ENCODE assay signal across 33 cellular contexts in genomic region chr21:15853126-15853525, GRCh38.
"Had no signal": no experiment of that assay in that cellular context is flagged by ENCODE, and none has a peak within 500 bp of the region (broad histone marks: within the 10 kb centered on the region; RNA-seq: fewer than 3 reads in every experiment).

No MANE protein-coding gene starts in this region.

- DNase-seq: activated B cell treated with CpG ODN at 0.5 μM for 24 hours; activated CD4-positive, alpha-beta memory T cell treated with anti-CD3 and anti-CD28 coated beads for 36 hours; activated CD4-positive, alpha-beta T cell treated with anti-CD3 and anti-CD28 coated beads for 4 hours; activated CD4-positive, alpha-beta T cell treated with anti-CD3 and anti-CD28 coated beads, Interleukin-2, amount 10 ng/mL, durations not matched to agents 24 days and 14 days; activated CD4-positive, alpha-beta T cell treated with anti-CD3 and anti-CD28 coated beads, Interleukin-2, amount 50 U/mL, for 1 hour; activated CD4-positive, alpha-beta T cell treated with anti-CD3 and anti-CD28 coated beads, Interleukin-2, amount 50 U/mL, for 4 hours; activated CD4-positive, CD25-positive, alpha-beta regulatory T cell treated with anti-CD3 and anti-CD28 coated beads, Interleukin-2, amount 50 U/mL, for 72 hours; activated CD8-positive, alpha-beta memory T cell treated with anti-CD3 and anti-CD28 coated beads, Interleukin-2, amount 50 U/mL, for 4 hours; activated CD8-positive, alpha-beta T cell treated with anti-CD3 and anti-CD28 coated beads for 36 hours; activated effector memory CD4-positive, alpha-beta T cell treated with anti-CD3 and anti-CD28 coated beads, Interleukin-2, amount 50 U/mL, for 16 hours; activated gamma-delta T cell treated with Interleukin-2 at 50 U/mL for 16 hours; activated naive CD4-positive, alpha-beta T cell; activated naive CD4-positive, alpha-beta T cell treated with anti-CD3 and anti-CD28 coated beads for 36 hours; activated naive CD4-positive, alpha-beta T cell treated with anti-CD3 and anti-CD28 coated beads, Interleukin-2, amount 50 U/mL, for 16 hours; activated naive CD8-positive, alpha-beta T cell treated with anti-CD3 and anti-CD28 coated beads for 36 hours; activated T-cell treated with anti-CD3 and anti-CD28 coated beads for 4 hours; activated T-cell treated with anti-CD3 and anti-CD28 coated beads, Interleukin-2, amount 50 U/mL, for 1 hour; activated T-cell treated with anti-CD3 and anti-CD28 coated beads, Interleukin-2, amount 50 U/mL, for 4 hours; activated T-cell treated with anti-CD3 and anti-CD28 coated beads, Interleukin-2, amount 50 U/mL, for 72 hours; adrenal gland; amniotic stem cell; aorta; central memory CD4-positive, alpha-beta T cell; T-helper 1 cell; T-helper 2 cell; T-helper 9 cell had no signal

- H3K27me3 Mint-ChIP-seq: activated B cell treated with CpG ODN at 0.5 μM for 24 hours; activated CD4-positive, alpha-beta memory T cell treated with anti-CD3 and anti-CD28 coated beads for 36 hours; activated CD4-positive, alpha-beta T cell treated with anti-CD3 and anti-CD28 coated beads, Interleukin-2, amount 10 ng/mL, durations not matched to agents 24 days and 14 days; activated CD8-positive, alpha-beta T cell treated with anti-CD3 and anti-CD28 coated beads for 36 hours; activated naive CD8-positive, alpha-beta T cell treated with anti-CD3 and anti-CD28 coated beads for 36 hours; activated T-helper 17 cell treated with anti-CD3 and anti-CD28 coated beads, Interleukin-2, amount 50 U/mL, for 72 hours; brain had no signal

- H3K27me3 ChIP-seq: adrenal gland had no signal

- H3K4me3 Mint-ChIP-seq: activated B cell treated with CpG ODN at 0.5 μM for 24 hours; activated CD4-positive, alpha-beta memory T cell treated with anti-CD3 and anti-CD28 coated beads for 36 hours; activated CD4-positive, alpha-beta T cell treated with anti-CD3 and anti-CD28 coated beads, Interleukin-2, amount 10 ng/mL, durations not matched to agents 24 days and 14 days; activated CD8-positive, alpha-beta T cell treated with anti-CD3 and anti-CD28 coated beads for 36 hours; activated naive CD4-positive, alpha-beta T cell treated with anti-CD3 and anti-CD28 coated beads for 36 hours; activated naive CD8-positive, alpha-beta T cell treated with anti-CD3 and anti-CD28 coated beads for 36 hours; activated T-cell treated with anti-CD3 and anti-CD28 coated beads, Interleukin-2, amount 50 U/mL, for 4 hours; activated T-cell treated with anti-CD3 and anti-CD28 coated beads, Interleukin-2, amount 50 U/mL, for 72 hours; activated T-helper 1 cell treated with anti-CD3 and anti-CD28 coated beads, Interleukin-12 subunit alpha, Interleukin-12 subunit beta, Interleukin-2, Interleukin-4 antibody, amounts not matched to agents 30 ng/mL and 10 ng/mL and 1 ng/mL, durations not matched to agents 14 hours and 24 hours and 36 hours; activated T-helper 17 cell treated with anti-CD3 and anti-CD28 coated beads, Interleukin-2, amount 50 U/mL, for 72 hours; brain; T-helper 1 cell treated with Interleukin-12 subunit alpha and Interleukin-12 subunit beta and Interleukin-4 antibody, amounts not matched to agents 30 μg/mL and 1 μg/mL, for 36 hours; T-helper 2 cell treated with Interferon-gamma antibody and Interleukin-4, amounts not matched to agents 5 μg/mL and 100 μg/mL, for 36 hours had no signal

- ATAC-seq: activated CD8-positive, alpha-beta T cell treated with anti-CD3 and anti-CD28 coated beads for 36 hours; activated naive CD4-positive, alpha-beta T cell treated with anti-CD3 and anti-CD28 coated beads, Interleukin-2, amount 50 U/mL, for 72 hours; activated T-cell treated with anti-CD3 and anti-CD28 coated beads, Interleukin-2, amount 50 U/mL, for 4 hours; activated T-cell treated with anti-CD3 and anti-CD28 coated beads, Interleukin-2, amount 50 U/mL, for 72 hours; activated T-helper 17 cell treated with anti-CD3 and anti-CD28 coated beads, Interleukin-2, amount 50 U/mL, for 72 hours had no signal

- H3K4me3 ChIP-seq: adrenal gland had no signal

- H3K4me1 Mint-ChIP-seq: activated B cell treated with CpG ODN at 0.5 μM for 24 hours had no signal

- H3K27ac ChIP-seq: adrenal gland, VCaP had no signal

- H3K36me3 ChIP-seq: adrenal gland had no signal

- H3K9me3 ChIP-seq: adrenal gland had no signal

- H3K27ac Mint-ChIP-seq: activated B cell treated with CpG ODN at 0.5 μM for 24 hours; activated CD4-positive, alpha-beta memory T cell treated with anti-CD3 and anti-CD28 coated beads for 36 hours; activated CD4-positive, alpha-beta T cell treated with anti-CD3 and anti-CD28 coated beads, Interleukin-2, amount 10 ng/mL, durations not matched to agents 24 days and 14 days; activated CD8-positive, alpha-beta T cell treated with anti-CD3 and anti-CD28 coated beads for 36 hours; activated naive CD4-positive, alpha-beta T cell treated with anti-CD3 and anti-CD28 coated beads for 36 hours; activated naive CD4-positive, alpha-beta T cell treated with anti-CD3 and anti-CD28 coated beads, Interleukin-2, amount 50 U/mL, for 72 hours; activated naive CD8-positive, alpha-beta T cell treated with anti-CD3 and anti-CD28 coated beads for 36 hours; activated T-cell treated with anti-CD3 and anti-CD28 coated beads, Interleukin-2, amount 50 U/mL, for 72 hours; activated T-helper 1 cell treated with anti-CD3 and anti-CD28 coated beads, Interleukin-12 subunit alpha, Interleukin-12 subunit beta, Interleukin-2, Interleukin-4 antibody, amounts not matched to agents 30 ng/mL and 10 ng/mL and 1 ng/mL, durations not matched to agents 14 hours and 24 hours and 36 hours; activated T-helper 17 cell treated with anti-CD3 and anti-CD28 coated beads, Interleukin-2, amount 50 U/mL, for 72 hours; brain; T-helper 1 cell treated with Interleukin-12 subunit alpha and Interleukin-12 subunit beta and Interleukin-4 antibody, amounts not matched to agents 30 μg/mL and 1 μg/mL, for 36 hours; T-helper 2 cell treated with Interferon-gamma antibody and Interleukin-4, amounts not matched to agents 5 μg/mL and 100 μg/mL, for 36 hours had no signal

- H3K9me3 Mint-ChIP-seq: activated B cell treated with CpG ODN at 0.5 μM for 24 hours; activated CD4-positive, alpha-beta memory T cell treated with anti-CD3 and anti-CD28 coated beads for 36 hours; activated CD4-positive, alpha-beta T cell treated with anti-CD3 and anti-CD28 coated beads, Interleukin-2, amount 10 ng/mL, durations not matched to agents 24 days and 14 days; activated CD8-positive, alpha-beta T cell treated with anti-CD3 and anti-CD28 coated beads for 36 hours; activated naive CD4-positive, alpha-beta T cell treated with anti-CD3 and anti-CD28 coated beads for 36 hours; activated naive CD4-positive, alpha-beta T cell treated with anti-CD3 and anti-CD28 coated beads, Interleukin-2, amount 50 U/mL, for 72 hours; activated naive CD8-positive, alpha-beta T cell treated with anti-CD3 and anti-CD28 coated beads for 36 hours; activated T-cell treated with anti-CD3 and anti-CD28 coated beads, Interleukin-2, amount 50 U/mL, for 4 hours; activated T-helper 1 cell treated with anti-CD3 and anti-CD28 coated beads, Interleukin-12 subunit alpha, Interleukin-12 subunit beta, Interleukin-2, Interleukin-4 antibody, amounts not matched to agents 30 ng/mL and 10 ng/mL and 1 ng/mL, durations not matched to agents 14 hours and 24 hours and 36 hours; brain; T-helper 1 cell treated with Interleukin-12 subunit alpha and Interleukin-12 subunit beta and Interleukin-4 antibody, amounts not matched to agents 30 μg/mL and 1 μg/mL, for 36 hours; T-helper 2 cell treated with Interferon-gamma antibody and Interleukin-4, amounts not matched to agents 5 μg/mL and 100 μg/mL, for 36 hours had no signal
